13 cellular contexts compared by ENCODE assay signal in genomic region chr5:107889387-107889786, GRCh38.
DNase-seq lines count a peak whose midpoint lies in the region; ATAC-seq and TF ChIP-seq lines count a peak whose summit lies in the region.
"Had no signal": no experiment of that assay in that cellular context is flagged by ENCODE, and none has a peak within 500 bp of the region (broad histone marks: within the 10 kb centered on the region; RNA-seq: fewer than 3 reads in every experiment).

No MANE protein-coding gene starts in this region.

- H3K27ac ChIP-seq in rectal smooth muscle tissue (ENCODE audit: low read depth, low read length) (peak overlapping the region; percentile 18), GM23248 (no peak overlapping the region)

- no peaks in the 10 kb centered on the region for H3K9me3 ChIP-seq in GM23248 (ENCODE audit: low read depth)

- H3K4me1 ChIP-seq in rectal smooth muscle tissue (ENCODE audit: control insufficient read depth, insufficient read depth, low read length) (peaks cover 4% of the 10 kb centered on the region), GM23248 (ENCODE audit: insufficient read depth) (peaks cover 13% of the 10 kb centered on the region)

- H4K20me1 ChIP-seq in GM23248 (ENCODE audit: insufficient read depth) = no peaks in the 10 kb centered on the region

- intact Hi-C loops in lower leg skin (cut with DNase I; ENCODE audit: low total_unique reads) = no loop called here

- peaks cover 7% of the 10 kb centered on the region; the same call in 1 of the 2 replicates for H3F3A ChIP-seq in GM23248 (ENCODE audit: insufficient read depth)

- H3K36me3 ChIP-seq in rectal smooth muscle tissue (ENCODE audit: control insufficient read depth, insufficient read depth, low read length) (no peaks in the 10 kb centered on the region), GM23248 (ENCODE audit: low read depth) (no peaks in the 10 kb centered on the region)

- in situ Hi-C loops in GM23248 (cut with MboI) = no loop called here

- no peak overlapping the region for H3K4me2 ChIP-seq in GM23248 (ENCODE audit: unreplicated experiment)

- H3K4me3 ChIP-seq in fibroblast of villous mesenchyme (ENCODE audit: low read depth, low read length) (no peak overlapping the region), rectal smooth muscle tissue (ENCODE audit: low read length) (no peak overlapping the region), lower leg skin (ENCODE audit: low read depth, poor library complexity, severe bottlenecking) (no peak overlapping the region), GM23248 (no peak overlapping the region)

- WGBS in lower leg skin, 2 donors = 87 to 88% methylated on average over 3 of the region's 3 CpGs
- WGBS in GM23248 (ENCODE audit: low coverage in 1 of 2, low lambda C conversion rate in 2 of 2, missing lambda C conversion rate in 2 of 2), 2 experiments = 87 to 88% methylated on average over 3 of the region's 3 CpGs

- H3K79me2 ChIP-seq in GM23248 (ENCODE audit: insufficient read depth) = no peaks in the 10 kb centered on the region

- DNase-seq in DMS53 treated with DMSO at 0.1 percent for 48 hours (lab: John Stamatoyannopoulos, UW; ENCODE audit: unreplicated experiment) = peak; percentile 6
- DNase-seq in LHCN-M2 (ENCODE audit: low read depth) = peak; percentile 41
- peak; percentile 39 for DNase-seq in fibroblast of villous mesenchyme (ENCODE audit: low read depth)
- no peak for DNase-seq in lower leg skin (ENCODE audit: low spot score in 2 of 2)
- DNase-seq in GM23248 = no peak
- DNase-seq: C1 segment of cervical spinal cord, GF-D8, MV-4-11, NCI-H1417, NCI-H187 treated with DMSO at 0.1 percent for 48 hours, SHP77 treated with DMSO at 0.1 percent for 48 hours had no signal

- ATAC-seq in HG03159 (IDR thresholded peaks at IDR 0.05; ENCODE audit: unreplicated experiment) = no peak

- TF ChIP-seq CTCF in fibroblast of villous mesenchyme (IDR thresholded peaks at IDR 0.05; ENCODE audit: insufficient read depth, low read depth, low read length) (no peak), lower leg skin (IDR thresholded peaks at IDR 0.05) (no peak)

- H3K9me2 ChIP-seq in GM23248 (ENCODE audit: insufficient read depth) = no peaks in the 10 kb centered on the region

- H2AFZ ChIP-seq in GM23248 = no peak overlapping the region

- H3K27me3 ChIP-seq in rectal smooth muscle tissue (ENCODE audit: control insufficient read depth, insufficient read depth, low read length) = no peaks in the 10 kb centered on the region
- no peaks in the 10 kb centered on the region for H3K27me3 ChIP-seq in GM23248 (replicated peaks; ENCODE audit: insufficient read depth)

- no peak for TF ChIP-seq POLR2A in lower leg skin (IDR thresholded peaks at IDR 0.05)

- H3K9ac ChIP-seq in rectal smooth muscle tissue (ENCODE audit: low read length) (no peak overlapping the region), GM23248 (no peak overlapping the region)

Comparison
In these comparisons a context has a peak if more than half of its experiments do, and no peak if none do; other contexts are left out.
1. DNase-seq: peak in DMS53 treated with DMSO at 0.1 percent for 48 hours (single experiment), LHCN-M2 (single experiment) and fibroblast of villous mesenchyme (single experiment); none in lower leg skin (0 of 2) and GM23248 (single experiment).